In the genomic region with DNA sequence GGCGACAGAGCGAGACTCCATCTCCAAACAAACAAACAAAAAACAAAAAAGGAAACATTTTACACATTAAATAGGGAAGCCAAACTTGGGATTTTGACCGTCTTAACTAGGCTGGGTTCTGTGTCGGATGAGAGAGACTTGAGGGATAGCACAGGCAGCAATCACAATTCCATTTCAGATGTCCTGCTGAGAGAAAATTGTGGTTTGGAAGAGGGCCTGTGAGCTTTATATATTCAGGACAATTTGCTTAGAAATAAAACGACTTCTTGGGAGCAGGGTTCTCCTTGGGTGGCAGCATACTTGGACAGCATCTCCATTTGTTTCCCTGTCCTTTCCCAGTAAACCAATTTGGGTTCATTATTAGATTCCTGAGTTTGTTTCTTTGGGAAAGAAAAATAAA, we compare ENCODE assay signal across 9 cellular contexts.
A peak's percentile ranks its signal among the peaks of the same experiment; 100 is the strongest.
DNase-seq lines count a peak whose midpoint lies in the region; ATAC-seq and TF ChIP-seq lines count a peak whose summit lies in the region.
"Had no signal": no experiment of that assay in that cellular context is flagged by ENCODE, and none has a peak within 500 bp of the region (broad histone marks: within the 10 kb centered on the region; RNA-seq: fewer than 3 reads in every experiment).

No MANE protein-coding gene starts in this region.

- peak overlapping the region; percentile 28 to 96 (median 96) for H3K27ac Mint-ChIP-seq in brain

- no peak for TF ChIP-seq POLR2A in tibial nerve (IDR thresholded peaks at IDR 0.05)

- H3K36me3 ChIP-seq in muscle layer of duodenum (ENCODE audit: control insufficient read depth in 1 of 2, insufficient read depth in 2 of 2, low read length in 2 of 2) (peaks cover 0 to 6% of the 10 kb centered on the region in 2 donors), tibial nerve (no peaks in the 10 kb centered on the region), BE2C (no peaks in the 10 kb centered on the region)

- H3K9me3 ChIP-seq in muscle layer of duodenum (ENCODE audit: control insufficient read depth in 1 of 2, low read length in 2 of 2) (no peaks in the 10 kb centered on the region), tibial nerve (no peaks in the 10 kb centered on the region), BE2C (no peaks in the 10 kb centered on the region)

- H3K36me3 Mint-ChIP-seq in brain = no peaks in the 10 kb centered on the region
- H3K36me3 Mint-ChIP-seq: activated naive CD8-positive, alpha-beta T cell treated with anti-CD3 and anti-CD28 coated beads for 36 hours had no signal

- no peak for TF ChIP-seq CTCF in brain (conservative IDR thresholded peaks at IDR 0.05)
- TF ChIP-seq CTCF in tibial nerve (IDR thresholded peaks at IDR 0.05) = no peak
- no peak for TF ChIP-seq CTCF in BE2C (IDR thresholded peaks at IDR 0.05; ENCODE audit: low read depth, low read length)

- peaks cover 57% of the 10 kb centered on the region for H3K4me1 Mint-ChIP-seq in brain

- no peak for TF ChIP-seq EP300 in tibial nerve (IDR thresholded peaks at IDR 0.05)

- WGBS in tibial nerve, 2 donors = 56 to 66% methylated on average over 5 of the region's 5 CpGs

- DNase-seq in NCI-H69 (lab: John Stamatoyannopoulos, UW) (peak; percentile 13), tibial nerve (ENCODE audit: low spot score in 2 of 2) (no peak), BE2C (no peak)
- DNase-seq in stimulated activated naive CD4-positive, alpha-beta T cell (lab: John Stamatoyannopoulos, UW) = no peak
- DNase-seq: NK-92 treated with Interleukin-12 subunit alpha and Interleukin-12 subunit beta, amount 100 ng/mL, for 24 hours had no signal

- H3K4me3 Mint-ChIP-seq in brain = no peak overlapping the region
- H3K4me3 Mint-ChIP-seq: activated naive CD8-positive, alpha-beta T cell treated with anti-CD3 and anti-CD28 coated beads for 36 hours had no signal

- peaks cover 3% of the 10 kb centered on the region for H3K27me3 Mint-ChIP-seq in brain
- H3K27me3 Mint-ChIP-seq: activated naive CD8-positive, alpha-beta T cell treated with anti-CD3 and anti-CD28 coated beads for 36 hours had no signal

- H3K4me1 ChIP-seq in muscle layer of duodenum (ENCODE audit: control insufficient read depth in 1 of 2, insufficient read depth in 2 of 2, low read length in 2 of 2) (peaks cover 0 to 5% of the 10 kb centered on the region in 2 donors), tibial nerve (peaks cover 0 to 20% (median 7%) of the 10 kb centered on the region in 4 donors), BE2C (no peaks in the 10 kb centered on the region)

- ATAC-seq in GM18868 (IDR thresholded peaks at IDR 0.05; ENCODE audit: unreplicated experiment) = no peak

- H3K4me3 ChIP-seq in muscle layer of duodenum (ENCODE audit: low read depth in 1 of 2, low read length in 2 of 2) (no peak overlapping the region), tibial nerve (no peak overlapping the region), BE2C (ENCODE audit: low read depth, low read length) (no peak overlapping the region)

- H3K27me3 ChIP-seq in muscle layer of duodenum (ENCODE audit: low read depth, low read length) (no peaks in the 10 kb centered on the region), tibial nerve (peaks cover 0 to 10% of the 10 kb centered on the region in 2 donors), BE2C (no peaks in the 10 kb centered on the region)

- H3K9me3 Mint-ChIP-seq in brain = no peaks in the 10 kb centered on the region
- H3K9me3 Mint-ChIP-seq: activated naive CD8-positive, alpha-beta T cell treated with anti-CD3 and anti-CD28 coated beads for 36 hours had no signal

- peak overlapping the region; percentile 36 for H3K27ac ChIP-seq in muscle layer of duodenum (ENCODE audit: low read length)
- H3K27ac ChIP-seq in tibial nerve = peak overlapping the region; percentile 23 to 90 (median 80)
